Comparison of ENCODE assay signal across 19 cellular contexts in the genomic region with DNA sequence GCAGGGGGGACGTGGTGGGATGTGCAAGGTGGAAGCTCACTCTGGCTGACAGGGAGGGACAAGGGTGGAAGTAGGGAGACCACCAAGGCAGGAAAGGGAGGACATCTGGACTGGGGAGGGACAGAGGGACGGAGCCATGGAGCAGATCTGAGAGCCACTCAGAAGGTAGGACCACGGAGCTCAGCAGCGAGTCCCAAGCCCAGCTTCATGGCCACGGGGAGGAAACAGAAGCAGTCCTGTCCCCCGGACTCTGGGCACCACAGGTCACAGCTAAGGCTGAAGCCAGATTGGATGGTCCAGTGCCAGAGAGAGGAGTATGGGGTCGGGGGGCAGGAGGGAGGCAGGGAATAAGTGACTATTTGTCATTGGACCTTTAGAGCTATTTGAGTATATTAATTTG.
"Had no signal": no experiment of that assay in that cellular context is flagged by ENCODE, and none has a peak within 500 bp of the region (broad histone marks: within the 10 kb centered on the region; RNA-seq: fewer than 3 reads in every experiment).

No MANE protein-coding gene starts in this region.

- H3K27ac Mint-ChIP-seq: activated naive CD8-positive, alpha-beta T cell treated with anti-CD3 and anti-CD28 coated beads, Interleukin-2, amount 10 ng/mL, durations not matched to agents 7 days and 5 days had no signal

- H3K36me3 Mint-ChIP-seq: activated naive CD8-positive, alpha-beta T cell treated with anti-CD3 and anti-CD28 coated beads, Interleukin-2, amount 10 ng/mL, durations not matched to agents 7 days and 5 days had no signal

- H3K4me1 Mint-ChIP-seq: activated naive CD8-positive, alpha-beta T cell treated with anti-CD3 and anti-CD28 coated beads, Interleukin-2, amount 10 ng/mL, durations not matched to agents 7 days and 5 days had no signal

- H3K27ac ChIP-seq: coronary artery, parathyroid adenoma, thyroid gland, WERI-Rb-1 had no signal

- H3K9me3 ChIP-seq: thyroid gland had no signal

- H3K4me1 ChIP-seq: parathyroid adenoma had no signal

- ATAC-seq: left colon had no signal

- H2AFZ ChIP-seq: parathyroid adenoma had no signal

- H3K27me3 ChIP-seq: thyroid gland had no signal

- H3K9me3 Mint-ChIP-seq: activated naive CD8-positive, alpha-beta T cell treated with anti-CD3 and anti-CD28 coated beads, Interleukin-2, amount 10 ng/mL, durations not matched to agents 7 days and 5 days; central memory CD8-positive, alpha-beta T cell had no signal

- H3K4me3 ChIP-seq: coronary artery, lung, thyroid gland had no signal

- DNase-seq: activated CD4-positive, alpha-beta T cell treated with anti-CD3 and anti-CD28 coated beads for 1 hour; activated CD8-positive, alpha-beta memory T cell treated with anti-CD3 and anti-CD28 coated beads for 24 hours; activated naive CD4-positive, alpha-beta T cell treated with Interleukin-2 at 50 U/mL for 16 hours; activated naive CD8-positive, alpha-beta T cell treated with anti-CD3 and anti-CD28 coated beads, Interleukin-2, amount 10 ng/mL, durations not matched to agents 7 days and 5 days; amygdala; erythroblast; foreskin melanocyte; glutamatergic neuron; hippocampal formation; stimulated activated CD4-positive, alpha-beta T cell treated with anti-CD3 and anti-CD28 coated beads, Interleukin-2, amount 100 ng/mL, for 24 hours; stimulated activated naive CD4-positive, alpha-beta T cell treated with Interleukin-2 at 50 U/mL for 16 hours; T-helper 2 cell; thyroid gland; WERI-Rb-1 had no signal

- H3K36me3 ChIP-seq: thyroid gland, WERI-Rb-1 had no signal

- H3K4me3 Mint-ChIP-seq: activated naive CD8-positive, alpha-beta T cell treated with anti-CD3 and anti-CD28 coated beads, Interleukin-2, amount 10 ng/mL, durations not matched to agents 7 days and 5 days; central memory CD8-positive, alpha-beta T cell had no signal

- H3K9ac ChIP-seq: parathyroid adenoma had no signal
